8 cellular contexts compared by ENCODE assay signal in the genomic region with DNA sequence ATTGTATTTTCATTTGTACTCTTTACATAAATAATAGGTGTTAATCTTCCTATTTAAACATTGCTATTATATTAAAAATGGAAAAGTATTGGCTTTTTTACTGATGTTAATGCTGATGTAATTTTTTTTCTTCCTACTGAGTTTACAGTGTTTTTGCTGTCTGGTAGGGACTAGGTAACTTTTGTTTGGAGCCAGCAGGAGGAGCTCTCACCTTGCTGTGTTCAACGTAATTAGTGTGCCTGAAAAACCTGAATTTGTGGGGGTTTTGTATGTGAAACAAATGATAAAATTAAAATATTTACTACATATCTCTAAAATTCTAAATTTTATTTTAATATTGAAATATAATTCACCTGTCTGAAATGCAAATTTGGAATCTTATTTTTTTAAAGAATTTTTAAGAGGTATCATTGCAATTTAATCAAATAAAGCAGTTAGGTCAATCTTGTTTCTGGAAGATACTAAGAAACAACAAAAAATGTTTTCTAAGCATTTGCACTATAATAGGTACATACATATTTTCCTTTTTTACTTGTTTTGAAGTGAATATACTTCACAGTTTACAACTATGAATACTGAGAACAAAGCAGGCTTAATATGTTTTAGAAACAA. TPM values are rescaled to one million over a fixed set of nuclear protein-coding genes. Genes with fewer than 3 reads are reported as not detected.
DNase-seq lines count a peak whose midpoint lies in the region; ATAC-seq and TF ChIP-seq lines count a peak whose summit lies in the region.

No MANE protein-coding gene starts in this region.

- no peak overlapping the region for H2BK5ac ChIP-seq in IMR-90 (ENCODE audit: low read depth, low read length, poor library complexity, severe bottlenecking)

- intact Hi-C loops in IMR-90 (cut with micrococcal nuclease), result no loop called here
- intact Hi-C loops in Right ventricle myocardium inferior (cut with DNase I), result loop anchor here (5.0 kb wide), 1 partner anchor 854 kb away; no protein-coding TSS in a partner anchor

- H3K4me2 ChIP-seq in IMR-90 (ENCODE audit: low read depth, low read length), result no peak overlapping the region
- no peak overlapping the region for H3K4me2 ChIP-seq in OCI-LY3 (ENCODE audit: low read length)
- no peak overlapping the region for H3K4me2 ChIP-seq in parathyroid adenoma (ENCODE audit: low read length)

- no peaks in the 10 kb centered on the region for H4K20me1 ChIP-seq in IMR-90 (ENCODE audit: insufficient read depth, low read length)
- H4K20me1 ChIP-seq in OCI-LY3 (ENCODE audit: insufficient read depth, low read length), result no peaks in the 10 kb centered on the region

- H3K56ac ChIP-seq in IMR-90 (ENCODE audit: extremely low read depth, insufficient read depth, low read length), result no peak overlapping the region

- no CpG with 5 or more reads among the region's 1 CpG for whole genome bisulfite sequencing in IMR-90 (ENCODE audit: extremely low coverage in 2 of 2, insufficient read length in 1 of 2), 2 experiments
- 0% methylated on average over 1 of the region's 1 CpG; no CpG with 5 or more reads in 1 of the 2 experiments for WGBS in endodermal cell (ENCODE audit: insufficient coverage in 1 of 2, insufficient read length in 1 of 2), 2 experiments

- dilution Hi-C loops in IMR-90 (cut with HindIII; ENCODE audit: low sequenced_read_pairs, unreplicated experiment), result no loop called here

- POLR2A ChIA-PET in IMR-90 (lab: Charles Lee; ENCODE audit: unreplicated experiment), result no interaction called here

- no peak for DNase-seq in AG09309 (ENCODE audit: low read depth)
- peak; percentile 2 for DNase-seq in IMR-90
- peak; percentile 60 for DNase-seq in endodermal cell
- no peak for DNase-seq in activated CD8-positive, alpha-beta memory T cell treated with anti-CD3 and anti-CD28 coated beads, Interleukin-2, amount 50 U/mL, for 48 hours
- no peak for DNase-seq in Right ventricle myocardium inferior (ENCODE audit: missing footprints)

- no peak overlapping the region for H2BK15ac ChIP-seq in IMR-90 (ENCODE audit: low read depth, low read length)

- H2AFZ ChIP-seq in IMR-90 (replicated peaks; ENCODE audit: low read length, poor library complexity) (no peak overlapping the region), OCI-LY3 (ENCODE audit: low read depth, low read length) (no peak overlapping the region), parathyroid adenoma (no peak overlapping the region)

- H3K36me3 Mint-ChIP-seq in endodermal cell (ENCODE audit: low read depth), result no peaks in the 10 kb centered on the region

- no peaks in the 10 kb centered on the region for H3K9me3 Mint-ChIP-seq in endodermal cell

- H3K9ac ChIP-seq in IMR-90 (ENCODE audit: low read depth, low read length) (no peak overlapping the region), OCI-LY3 (ENCODE audit: low read length) (no peak overlapping the region), endodermal cell (ENCODE audit: extremely low read depth, low read length, poor library complexity, severe bottlenecking) (no peak overlapping the region), parathyroid adenoma (no peak overlapping the region)

- TF ChIP-seq CTCF in AG09309 (IDR thresholded peaks at IDR 0.05; ENCODE audit: control insufficient read depth, insufficient read depth, low read depth, low read length, missing control alignments) (peak; percentile 30), IMR-90 (conservative IDR thresholded peaks at IDR 0.05; ENCODE audit: low read depth, low read length) (peak; percentile 53), OCI-LY3 (IDR thresholded peaks at IDR 0.05; ENCODE audit: low read depth, low read length) (peak; percentile 69), endodermal cell (conservative IDR thresholded peaks at IDR 0.05) (peak; percentile 95), parathyroid adenoma (IDR thresholded peaks at IDR 0.05) (peak; percentile 30)

- H2AK5ac ChIP-seq in IMR-90 (ENCODE audit: low read depth, low read length), result no peak overlapping the region

- H3K4me1 ChIP-seq in IMR-90 (ENCODE audit: control insufficient read depth, insufficient read depth, low read length) (no peaks in the 10 kb centered on the region), OCI-LY3 (ENCODE audit: low read length) (peaks cover 5% of the 10 kb centered on the region; the same call in 1 of the 2 replicates), endodermal cell (ENCODE audit: control insufficient read depth, insufficient read depth, low read length) (no peaks in the 10 kb centered on the region), parathyroid adenoma (no peaks in the 10 kb centered on the region)

- H3K9me1 ChIP-seq in IMR-90 (ENCODE audit: insufficient read depth, low read length), result no peaks in the 10 kb centered on the region

- H3K4ac ChIP-seq in IMR-90 (ENCODE audit: low read depth, low read length), result no peak overlapping the region

- no TSS peak for BruUV-seq in IMR-90 (replicated peaks; lab: Mats Ljungman, UMichigan)

- peak; percentile 51 for TF ChIP-seq RAD21 in IMR-90 (IDR thresholded peaks at IDR 0.05; ENCODE audit: low read length)

- in situ Hi-C loops in IMR-90 (cut with MboI; ENCODE audit: low sequenced_read_pairs), result no loop called here

- H3K36me3 ChIP-seq in IMR-90 (ENCODE audit: control insufficient read depth, insufficient read depth, low read length) (no peaks in the 10 kb centered on the region), OCI-LY3 (replicated peaks; ENCODE audit: low read depth, low read length) (no peaks in the 10 kb centered on the region), endodermal cell (ENCODE audit: control insufficient read depth, insufficient read depth, low read length) (no peaks in the 10 kb centered on the region), parathyroid adenoma (ENCODE audit: control insufficient read depth, insufficient read depth, low read length) (no peaks in the 10 kb centered on the region)

- no peak overlapping the region for H2BK120ac ChIP-seq in IMR-90 (ENCODE audit: low read depth, low read length)

- H2BK20ac ChIP-seq in IMR-90 (ENCODE audit: low read depth, low read length), result no peak overlapping the region

- no peak overlapping the region for H3K27ac Mint-ChIP-seq in endodermal cell

- H3K4me3 Mint-ChIP-seq in endodermal cell, result no peak overlapping the region

- no peak overlapping the region for H3K14ac ChIP-seq in IMR-90 (replicated peaks; ENCODE audit: low read depth, low read length)

- H3K23ac ChIP-seq in IMR-90 (ENCODE audit: low read depth, low read length), result no peak overlapping the region

- H3K9me3 ChIP-seq in IMR-90 (ENCODE audit: control insufficient read depth, insufficient read depth, low read length) (no peaks in the 10 kb centered on the region), OCI-LY3 (ENCODE audit: insufficient read depth, low read length) (no peaks in the 10 kb centered on the region), endodermal cell (ENCODE audit: control insufficient read depth, low read length) (no peaks in the 10 kb centered on the region), parathyroid adenoma (ENCODE audit: control insufficient read depth, low read length) (no peaks in the 10 kb centered on the region)

- CTCF ChIA-PET in IMR-90 (lab: Yijun Ruan, JAX), result interaction anchor here (1.5 kb wide), 1 partner anchor 856 kb away, joined by 6 read pairs; no protein-coding TSS in a partner anchor

- H3K4me3 ChIP-seq in AG09309 (ENCODE audit: control insufficient read depth, low read depth, low read length), result no peak overlapping the region
- H3K4me3 ChIP-seq in IMR-90 (ENCODE audit: insufficient read depth, low read depth, low read length), result no peak overlapping the region
- no peak overlapping the region for H3K4me3 ChIP-seq in OCI-LY3 (ENCODE audit: low read length)
- no peak overlapping the region for H3K4me3 ChIP-seq in endodermal cell (ENCODE audit: low read length)
- H3K4me3 ChIP-seq in parathyroid adenoma (ENCODE audit: low read depth, low read length), result no peak overlapping the region

- H4K8ac ChIP-seq in IMR-90 (ENCODE audit: low read depth in 2 of 2, low read length in 2 of 2), result no peak overlapping the region

- H3K4me1 Mint-ChIP-seq in endodermal cell, result no peaks in the 10 kb centered on the region

- H4K5ac ChIP-seq in IMR-90 (ENCODE audit: low read depth, low read length), result no peak overlapping the region

- no peaks in the 10 kb centered on the region for H3K79me1 ChIP-seq in IMR-90 (ENCODE audit: low read depth in 1 of 2, low read length in 2 of 2)

- no peak overlapping the region for H3K18ac ChIP-seq in IMR-90 (ENCODE audit: low read depth, low read length)

- ATAC-seq in GM18511 (IDR thresholded peaks at IDR 0.05; ENCODE audit: unreplicated experiment), result peak; percentile 74
- no peak for ATAC-seq in IMR-90 (ENCODE audit: low read depth)
- ATAC-seq in Right ventricle myocardium inferior, result no peak

- no peaks in the 10 kb centered on the region for H3K27me3 Mint-ChIP-seq in endodermal cell (ENCODE audit: insufficient read depth)

- no peak overlapping the region for H3K27ac ChIP-seq in IMR-90 (ENCODE audit: insufficient read depth, low read length)
- no peak overlapping the region for H3K27ac ChIP-seq in OCI-LY3 (ENCODE audit: low read length)
- H3K27ac ChIP-seq in endodermal cell (ENCODE audit: low read depth, low read length), result no peak overlapping the region
- no peak overlapping the region for H3K27ac ChIP-seq in parathyroid adenoma

- H3K79me2 ChIP-seq in OCI-LY3 (ENCODE audit: low read length) (no peaks in the 10 kb centered on the region), parathyroid adenoma (no peaks in the 10 kb centered on the region)

- TF ChIP-seq POLR2A in IMR-90 (IDR thresholded peaks at IDR 0.05; ENCODE audit: low read depth, low read length), result no peak

- no peak overlapping the region for H2AK9ac ChIP-seq in IMR-90 (replicated peaks; ENCODE audit: low read depth, low read length, poor library complexity)

- H3K27me3 ChIP-seq in IMR-90 (ENCODE audit: control insufficient read depth, insufficient read depth, low read length), result no peaks in the 10 kb centered on the region
- H3K27me3 ChIP-seq in OCI-LY3 (ENCODE audit: low read depth, low read length), result no peaks in the 10 kb centered on the region
- no peaks in the 10 kb centered on the region for H3K27me3 ChIP-seq in endodermal cell (ENCODE audit: control insufficient read depth, insufficient read depth, low read length, poor library complexity, severe bottlenecking)
- H3K27me3 ChIP-seq in parathyroid adenoma (ENCODE audit: control insufficient read depth, insufficient read depth, low read length), result no peaks in the 10 kb centered on the region

- H4K91ac ChIP-seq in IMR-90 (ENCODE audit: insufficient read depth, low read depth, low read length), result no peak overlapping the region

TF ChIP-seq in IMR-90, 13 proteins besides CTCF, POLR2A, EP300 and RAD21:
- TF ChIP-seq MXI1 (IDR thresholded peaks at IDR 0.05; ENCODE audit: borderline replicate concordance, low read depth, low read length) (no peak), SMC3 (IDR thresholded peaks at IDR 0.05; ENCODE audit: low read depth, low read length) (peak; percentile 37)

RNA-seq across cellular contexts. Expression of gene EPHA6, which starts 48.8 kb away (rescaled TPM):
- total RNA-seq in IMR-90 (2012; rRNA removed), result not detected in 2 replicates
- not detected in 2 replicates for polyA plus RNA-seq in IMR-90 (2012; rRNA removed)
- not detected in 2 replicates for polyA plus RNA-seq in IMR-90 (2012; cell fraction: cytosol; rRNA removed)
- not detected in 2 replicates for polyA plus RNA-seq in IMR-90 (2012; cell fraction: nucleus; rRNA removed; ENCODE audit: low replicate concordance)
- 10 to 100 TPM in 1 of 2 donors, 1 to 10 TPM in 1; 4.6 to 12.2 TPM for total RNA-seq in endodermal cell
- 1.9 TPM for polyA plus RNA-seq in endodermal cell (2013, experiment 1 of 2)
- polyA plus RNA-seq in endodermal cell (2013, experiment 2 of 2), result 2.2 TPM
- 0.62 TPM for total RNA-seq in Right ventricle myocardium inferior

Comparison
In these comparisons a context has a peak if more than half of its experiments do, and no peak if none do; other contexts are left out.
1. DNase-seq: peak in IMR-90 (single experiment) and endodermal cell (single experiment); none in AG09309 (single experiment), activated CD8-positive, alpha-beta memory T cell treated with anti-CD3 and anti-CD28 coated beads, Interleukin-2, amount 50 U/mL, for 48 hours (single experiment) and Right ventricle myocardium inferior (single experiment).
2. CTCF ChIP-seq: peak in every context shown above with its lines; median percentile 95 in endodermal cell; 69 in OCI-LY3; 53 in IMR-90; 30 in AG09309; 30 in parathyroid adenoma.